Comparison of ENCODE assay signal across 22 cellular contexts in genomic region chr1:181594553-181594952, GRCh38.
DNase-seq lines count a peak whose midpoint lies in the region; ATAC-seq, FAIRE-seq and TF ChIP-seq lines count a peak whose summit lies in the region.
"Had no signal": no experiment of that assay in that cellular context is flagged by ENCODE, and none has a peak within 500 bp of the region (broad histone marks: within the 10 kb centered on the region; RNA-seq: fewer than 3 reads in every experiment).

No MANE protein-coding gene starts in this region.

- TF ChIP-seq EP300 in K562 (IDR thresholded peaks at IDR 0.05; ENCODE audit: low read length) = no peak

- H3K36me3 ChIP-seq in K562 (ENCODE audit: control insufficient read depth, insufficient read depth, low read length) (no peaks in the 10 kb centered on the region), uterus (no peaks in the 10 kb centered on the region)
- H3K36me3 ChIP-seq: BE2C, BLaER1 had no signal

- no peak for DNase-seq in D721Med (ENCODE audit: insufficient read length, low spot score)
- DNase-seq in H9 = peak; percentile 8
- no peak for DNase-seq in K562 (ENCODE audit: extremely low read depth in 1 of 4, low spot score in 3 of 4)
- DNase-seq in uterus = no peak
- no peak for DNase-seq in activated CD4-positive, alpha-beta T cell treated with anti-CD3 and anti-CD28 coated beads, Interleukin-2, amount 50 U/mL, for 4 hours
- DNase-seq in MV-4-11 (lab: John Stamatoyannopoulos, UW) = no peak
- DNase-seq: 8988T; ACHN; BE2C; C1 segment of cervical spinal cord; CD4-positive, alpha-beta memory T cell; CD4-positive, CD25-positive, alpha-beta regulatory T cell; CD8-positive, alpha-beta memory T cell; COR-L47; DMS79 treated with DMSO at 0.1 percent for 48 hours; GF-D8 had no signal

- H3K4me3 ChIP-seq in K562 = no peak overlapping the region
- no peak overlapping the region for H3K4me3 ChIP-seq in uterus
- H3K4me3 ChIP-seq: BLaER1 had no signal

- H3K23me2 ChIP-seq in H9 (ENCODE audit: insufficient read length, low read depth, low read length, poor library complexity, severe bottlenecking) = no peaks in the 10 kb centered on the region

- no peak overlapping the region for H3K27ac ChIP-seq in H9 (ENCODE audit: insufficient read length, low read depth, low read length)
- H3K27ac ChIP-seq in K562 (ENCODE audit: extremely low read depth, low read depth, low read length) = no peak overlapping the region
- no peak overlapping the region for H3K27ac ChIP-seq in uterus
- H3K27ac ChIP-seq: BLaER1 had no signal

- H4K91ac ChIP-seq in H9 (ENCODE audit: insufficient read length, low read depth, low read length) = no peak overlapping the region

- no CpG with 5 or more reads among the region's 5 CpGs for WGBS in H9 (ENCODE audit: extremely low coverage, insufficient read length, low lambda C conversion rate)
- WGBS in K562 (ENCODE audit: insufficient coverage, low coverage, missing lambda C conversion rate) = 0% methylated on average over 5 of the region's 5 CpGs

- TF ChIP-seq RAD21 in K562 (CRISPR knock-in tag; conservative IDR thresholded peaks at IDR 0.05 in 1 of 2, IDR thresholded peaks at IDR 0.05 in 1 of 2) = no peak

- H3K27ac Mint-ChIP-seq in H9 = no peak overlapping the region
- H3K27ac Mint-ChIP-seq: CD4-positive, alpha-beta memory T cell; CD4-positive, CD25-positive, alpha-beta regulatory T cell; CD8-positive, alpha-beta memory T cell had no signal

- H3K4me1 ChIP-seq in H9 (ENCODE audit: insufficient read depth, low read length) (no peaks in the 10 kb centered on the region), K562 (replicated peaks in 1 of 2; ENCODE audit: control insufficient read depth in 2 of 2, insufficient read depth in 2 of 2, low read length in 2 of 2) (no peaks in the 10 kb centered on the region), uterus (no peaks in the 10 kb centered on the region)
- H3K4me1 ChIP-seq: BE2C, BLaER1 had no signal

- no peak overlapping the region for H2BK120ac ChIP-seq in H9 (ENCODE audit: low read depth, low read length, poor library complexity, severe bottlenecking)

- H3K27me3 ChIP-seq in H9 (ENCODE audit: insufficient read depth, low read length) (no peaks in the 10 kb centered on the region), K562 (ENCODE audit: control insufficient read depth in 2 of 2, insufficient read depth in 2 of 2, low read length in 2 of 2) (peaks cover 0 to 6% of the 10 kb centered on the region in 2 experiments; a peak in 1 of 5 replicates), uterus (no peaks in the 10 kb centered on the region)
- H3K27me3 ChIP-seq: BLaER1 had no signal

- H3K9me3 Mint-ChIP-seq in H9 = no peaks in the 10 kb centered on the region

- no peak overlapping the region for H2BK5ac ChIP-seq in H9 (ENCODE audit: insufficient read length, low read length)

- no peaks in the 10 kb centered on the region for H3K36me3 Mint-ChIP-seq in H9 (ENCODE audit: insufficient read depth in 1 of 3, low read depth in 3 of 3)
- H3K36me3 Mint-ChIP-seq: CD14-positive monocyte; CD4-positive, alpha-beta memory T cell; CD4-positive, CD25-positive, alpha-beta regulatory T cell; CD8-positive, alpha-beta memory T cell had no signal

- intact Hi-C loops in K562 (cut with micrococcal nuclease) = no loop called here
- intact Hi-C loops in uterus (cut with DNase I; ENCODE audit: low total_unique reads) = no loop called here

- no peak overlapping the region for H3K9ac ChIP-seq in H9 (ENCODE audit: extremely low read depth, insufficient read length, low read length)
- no peak overlapping the region for H3K9ac ChIP-seq in K562 (ENCODE audit: insufficient read depth in 1 of 2, low read depth in 2 of 2, low read length in 2 of 2)
- H3K9ac ChIP-seq: BLaER1 had no signal

- CTCF ChIA-PET in K562 (lab: Yijun Ruan, JAX; ENCODE audit: low intra/inter-chr PET ratio) = no interaction called here

- H2AK5ac ChIP-seq in H9 (ENCODE audit: insufficient read length, low read length) = no peak overlapping the region

- no peaks in the 10 kb centered on the region for H3K79me1 ChIP-seq in H9 (ENCODE audit: insufficient read depth, low read depth, low read length, poor library complexity, severe bottlenecking)

- H3K56ac ChIP-seq in H9 (ENCODE audit: insufficient read length, low read depth, low read length) = no peak overlapping the region

- H2BK12ac ChIP-seq in H9 (ENCODE audit: insufficient read length, low read depth, low read length) = no peak overlapping the region

- H3K18ac ChIP-seq in H9 (ENCODE audit: insufficient read length, low read depth, low read length) = no peak overlapping the region

- no peak overlapping the region for H4K5ac ChIP-seq in H9 (ENCODE audit: insufficient read length, low read depth, low read length)

- no peaks in the 10 kb centered on the region for H3K79me2 ChIP-seq in H9 (ENCODE audit: insufficient read depth, low read length)
- no peaks in the 10 kb centered on the region for H3K79me2 ChIP-seq in K562 (ENCODE audit: control insufficient read depth, insufficient read depth, low read length)

- BruUV-seq in K562 (replicated peaks; lab: Mats Ljungman, UMichigan) = no TSS peak

- peaks cover 20 to 25% of the 10 kb centered on the region in 2 experiments for H3K4me1 Mint-ChIP-seq in H9
- H3K4me1 Mint-ChIP-seq: CD14-positive monocyte; CD4-positive, alpha-beta memory T cell; CD4-positive, CD25-positive, alpha-beta regulatory T cell; CD8-positive, alpha-beta memory T cell had no signal

- H3K23ac ChIP-seq in H9 (ENCODE audit: insufficient read length, low read depth, low read length) = no peak overlapping the region

- no peak overlapping the region for H3T11ph ChIP-seq in H9 (ENCODE audit: low read length)

- FAIRE-seq in D721Med (lab: Jason Lieb, UNC) = peak; percentile 68
- FAIRE-seq in K562 (lab: Jason Lieb, UNC) = no peak
- FAIRE-seq: A204.1, G401.6, GM12892, GM18507 had no signal

- H2BK15ac ChIP-seq in H9 (ENCODE audit: low read depth, low read length) = no peak overlapping the region

- H3K9me3 ChIP-seq in H9 (ENCODE audit: control insufficient read depth, low read depth, low read length) (no peaks in the 10 kb centered on the region), K562 (replicated peaks; ENCODE audit: control insufficient read depth, insufficient read depth, low read depth, low read length) (no peaks in the 10 kb centered on the region; the same call in 1 of the 2 replicates), uterus (no peaks in the 10 kb centered on the region)
- H3K9me3 ChIP-seq: BE2C, BLaER1 had no signal

- H3K4me3 Mint-ChIP-seq in H9 = no peak overlapping the region
- H3K4me3 Mint-ChIP-seq: CD14-positive monocyte; CD4-positive, alpha-beta memory T cell; CD4-positive, CD25-positive, alpha-beta regulatory T cell; CD8-positive, alpha-beta memory T cell had no signal

- no peak overlapping the region for H2BK20ac ChIP-seq in H9 (ENCODE audit: low read depth, low read length, poor library complexity, severe bottlenecking)

- no peak overlapping the region for H3K14ac ChIP-seq in H9 (ENCODE audit: insufficient read depth, low read length)

- H2AFZ ChIP-seq in H9 (ENCODE audit: low read length) = no peak overlapping the region
- H2AFZ ChIP-seq in K562 (ENCODE audit: low read depth, low read length) = no peak overlapping the region

- H4K20me1 ChIP-seq in H9 (ENCODE audit: control insufficient read depth, insufficient read depth, insufficient read length) (no peaks in the 10 kb centered on the region), K562 (replicated peaks; ENCODE audit: control insufficient read depth, insufficient read depth, low read length) (no peaks in the 10 kb centered on the region)
- H4K20me1 ChIP-seq: BLaER1 had no signal

- POLR2A ChIA-PET in K562 (lab: Yijun Ruan, JAX) = no interaction called here

- H3K4ac ChIP-seq in H9 (ENCODE audit: low read depth, low read length) = no peak overlapping the region

- in situ Hi-C loops in K562 (cut with MboI) = no loop called here

- TF ChIP-seq CTCF in D721Med (IDR thresholded peaks at IDR 0.05; ENCODE audit: insufficient read depth, missing control alignments) (no peak), H9 (conservative IDR thresholded peaks at IDR 0.05) (no peak), K562 (IDR thresholded peaks at IDR 0.05 in 2 of 3, conservative IDR thresholded peaks at IDR 0.05 in 1 of 3; ENCODE audit: insufficient read depth in 2 of 3, low read depth in 1 of 3, low read length in 3 of 3) (no peak), uterus (IDR thresholded peaks at IDR 0.05) (no peak)

- peaks cover 4% of the 10 kb centered on the region; the same call in 1 of the 2 replicates for H3K27me3 Mint-ChIP-seq in H9 (ENCODE audit: low read depth)
- H3K27me3 Mint-ChIP-seq: CD8-positive, alpha-beta memory T cell had no signal

- TF ChIP-seq POLR2A in K562 (conservative IDR thresholded peaks at IDR 0.05) = no peak
- no peak for TF ChIP-seq POLR2A in uterus (IDR thresholded peaks at IDR 0.05)

- no peak overlapping the region for H4K8ac ChIP-seq in H9 (replicated peaks; ENCODE audit: insufficient read length, low read depth, low read length)

- H3K4me2 ChIP-seq in H9 (ENCODE audit: insufficient read depth, insufficient read length, low read length) (no peak overlapping the region), K562 (ENCODE audit: insufficient read depth, low read length) (no peak overlapping the region)
- H3K4me2 ChIP-seq: BLaER1 had no signal

- no peaks in the 10 kb centered on the region for H3K9me1 ChIP-seq in K562 (ENCODE audit: control insufficient read depth, insufficient read depth, low read length)

- no peak for ATAC-seq in K562

TF ChIP-seq in K562, 482 proteins besides CTCF, POLR2A, EP300 and RAD21:
- TF ChIP-seq SP2 (IDR thresholded peaks at IDR 0.05; ENCODE audit: extremely low read depth, low read depth, low read length, poor library complexity, severe bottlenecking) = no peak
- TF ChIP-seq CBFA2T2 (conservative IDR thresholded peaks at IDR 0.05) = peak; percentile 43; the same call in 1 of the 2 replicates
- TF ChIP-seq RAD51 (IDR thresholded peaks at IDR 0.05; ENCODE audit: borderline replicate concordance, low read depth) = peak; percentile 79
- TF ChIP-seq TFE3 (CRISPR knock-in tag; IDR thresholded peaks at IDR 0.05) = peak; percentile 94
- peak; percentile 55; the same call in 1 of the 2 replicates for TF ChIP-seq TOE1 (IDR thresholded peaks at IDR 0.05; ENCODE audit: borderline replicate concordance)
- no peak for TF ChIP-seq TOE1 (CRISPR knock-in tag; IDR thresholded peaks at IDR 0.05; ENCODE audit: borderline replicate concordance, low read depth)
- TF ChIP-seq NR3C1 (CRISPR knock-in tag; IDR thresholded peaks at IDR 0.05) = no peak
